ENCODE assay signal across 8 cellular contexts in the genomic region with DNA sequence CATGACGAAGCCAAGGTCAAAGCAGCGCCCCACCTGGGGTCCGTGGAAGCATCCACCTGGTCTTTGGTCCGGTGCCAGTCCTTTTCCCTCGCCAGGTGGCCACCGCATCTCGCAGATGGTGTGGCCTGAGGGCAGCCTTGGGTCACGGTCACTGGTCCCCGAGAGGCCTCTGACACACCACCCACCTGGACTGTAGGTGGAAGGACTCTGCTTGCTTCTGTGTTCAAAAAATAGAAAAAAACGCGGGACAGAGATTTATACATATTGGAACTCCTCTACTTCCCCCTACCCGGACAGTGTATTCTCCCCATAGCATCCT. TPM values are rescaled to one million over a fixed set of nuclear protein-coding genes. Genes with fewer than 3 reads are reported as not detected.
DNase-seq lines count a peak whose midpoint lies in the region; ATAC-seq, FAIRE-seq and TF ChIP-seq lines count a peak whose summit lies in the region.

No MANE protein-coding gene starts in this region.

- H3K36me3 ChIP-seq in HUES6 (ENCODE audit: control insufficient read depth, insufficient read depth, low read length): no peaks in the 10 kb centered on the region
- H3K36me3 ChIP-seq in ectodermal cell (ENCODE audit: control insufficient read depth, insufficient read depth, low read length): no peaks in the 10 kb centered on the region
- no peaks in the 10 kb centered on the region for H3K36me3 ChIP-seq in pancreas

- DNase-seq in activated naive CD4-positive, alpha-beta T cell treated with anti-CD3 and anti-CD28 coated beads, Interleukin-2, amount 10 ng/mL, durations not matched to agents 7 days and 5 days: no peak
- no peak for DNase-seq in activated naive CD4-positive, alpha-beta T cell treated with anti-CD3 and anti-CD28 coated beads, Interleukin-2, amount 50 U/mL, for 72 hours (ENCODE audit: low spot score in 2 of 2)
- DNase-seq in pancreas (no peak), NCI-H1436 treated with DMSO at 0.1 percent for 48 hours (lab: John Stamatoyannopoulos, UW) (no peak), NCI-H2081 treated with DMSO at 0.1 percent for 48 hours (lab: John Stamatoyannopoulos, UW) (no peak), RPMI8226 (no peak)

- H3K27ac ChIP-seq in HUES6 (ENCODE audit: low read depth, low read length) (no peak overlapping the region), ectodermal cell (ENCODE audit: insufficient read depth, low read depth, low read length, poor library complexity, severe bottlenecking) (no peak overlapping the region), pancreas (peak overlapping the region; percentile 70 to 80 (median 74))

- no peak for ATAC-seq in activated naive CD4-positive, alpha-beta T cell treated with anti-CD3 and anti-CD28 coated beads, Interleukin-2, amount 50 U/mL, for 72 hours
- ATAC-seq in pancreas: peak in 3 of 4 donors; percentile 10 to 27 (median 13)

- intact Hi-C loops in pancreas (cut with DNase I): no loop called here

- H3K9ac ChIP-seq in HUES6 (ENCODE audit: low read length): peak overlapping the region; percentile 61

- CTCF ChIA-PET in activated naive CD4-positive, alpha-beta T cell treated with anti-CD3 and anti-CD28 coated beads, Interleukin-2, amount 10 ng/mL, durations not matched to agents 7 days and 5 days (lab: Charles Lee): interaction anchor here (0.9 to 1.8 kb wide), 4 partner anchors 9 to 116 kb away, joined by 3 to 5 read pairs (median 4); no protein-coding TSS in a partner anchor

- 30 to 38% methylated on average over 12 of the region's 12 CpGs for WGBS in ectodermal cell, 2 experiments
- WGBS in pancreas, 2 donors: 8 to 9% methylated on average over 12 of the region's 12 CpGs

- peak overlapping the region; percentile 98 for H3K4me3 ChIP-seq in HUES6 (ENCODE audit: low read depth, low read length)
- H3K4me3 ChIP-seq in ectodermal cell (ENCODE audit: insufficient read depth, low read depth, low read length): peak overlapping the region; percentile 88
- H3K4me3 ChIP-seq in pancreas: peak overlapping the region in 3 of 4 donors; percentile 64 to 96 (median 89)

- H3K9me3 Mint-ChIP-seq in activated naive CD4-positive, alpha-beta T cell treated with anti-CD3 and anti-CD28 coated beads, Interleukin-2, amount 10 ng/mL, durations not matched to agents 7 days and 5 days: no peaks in the 10 kb centered on the region
- no peaks in the 10 kb centered on the region for H3K9me3 Mint-ChIP-seq in activated naive CD4-positive, alpha-beta T cell treated with anti-CD3 and anti-CD28 coated beads, Interleukin-2, amount 50 U/mL, for 72 hours

- H3K4me1 ChIP-seq in HUES6 (ENCODE audit: control insufficient read depth, insufficient read depth, low read length): peaks cover 14% of the 10 kb centered on the region
- no peaks in the 10 kb centered on the region for H3K4me1 ChIP-seq in ectodermal cell (ENCODE audit: control insufficient read depth, insufficient read depth, low read length)
- H3K4me1 ChIP-seq in pancreas: peaks cover 6% of the 10 kb centered on the region in 3 donors

- H3K4me3 Mint-ChIP-seq in activated naive CD4-positive, alpha-beta T cell treated with anti-CD3 and anti-CD28 coated beads, Interleukin-2, amount 10 ng/mL, durations not matched to agents 7 days and 5 days: peak overlapping the region; percentile 97

- TF ChIP-seq CTCF in pancreas (IDR thresholded peaks at IDR 0.05): no peak

- FAIRE-seq in pancreas (lab: Jason Lieb, UNC): no peak

- peaks cover 61% of the 10 kb centered on the region for H3K4me1 Mint-ChIP-seq in activated naive CD4-positive, alpha-beta T cell treated with anti-CD3 and anti-CD28 coated beads, Interleukin-2, amount 10 ng/mL, durations not matched to agents 7 days and 5 days

- no peaks in the 10 kb centered on the region for H3K27me3 Mint-ChIP-seq in activated naive CD4-positive, alpha-beta T cell treated with anti-CD3 and anti-CD28 coated beads, Interleukin-2, amount 10 ng/mL, durations not matched to agents 7 days and 5 days

- peaks cover 18% of the 10 kb centered on the region for H3K36me3 Mint-ChIP-seq in activated naive CD4-positive, alpha-beta T cell treated with anti-CD3 and anti-CD28 coated beads, Interleukin-2, amount 10 ng/mL, durations not matched to agents 7 days and 5 days
- peaks cover 22 to 32% of the 10 kb centered on the region in 2 donors for H3K36me3 Mint-ChIP-seq in activated naive CD4-positive, alpha-beta T cell treated with anti-CD3 and anti-CD28 coated beads, Interleukin-2, amount 50 U/mL, for 72 hours

- peak overlapping the region; percentile 84 for H3K27ac Mint-ChIP-seq in activated naive CD4-positive, alpha-beta T cell treated with anti-CD3 and anti-CD28 coated beads, Interleukin-2, amount 10 ng/mL, durations not matched to agents 7 days and 5 days
- peak overlapping the region in 1 of 2 donors; percentile 93 for H3K27ac Mint-ChIP-seq in activated naive CD4-positive, alpha-beta T cell treated with anti-CD3 and anti-CD28 coated beads, Interleukin-2, amount 50 U/mL, for 72 hours

- no peaks in the 10 kb centered on the region for H3K27me3 ChIP-seq in HUES6 (ENCODE audit: control insufficient read depth, insufficient read depth, low read length)
- peaks cover 9% of the 10 kb centered on the region for H3K27me3 ChIP-seq in ectodermal cell (ENCODE audit: control insufficient read depth, insufficient read depth, low read length, poor library complexity, severe bottlenecking)
- H3K27me3 ChIP-seq in pancreas: no peaks in the 10 kb centered on the region

- H3K9me3 ChIP-seq in HUES6 (ENCODE audit: control insufficient read depth, insufficient read depth, low read depth, low read length): no peaks in the 10 kb centered on the region
- H3K9me3 ChIP-seq in ectodermal cell (ENCODE audit: control insufficient read depth, low read length): no peaks in the 10 kb centered on the region
- H3K9me3 ChIP-seq in pancreas: no peaks in the 10 kb centered on the region

RNA-seq across cellular contexts. Expression of a gene that starts 0.5 kb away (rescaled TPM):
- 10 to 100 TPM; 32.4 to 34.2 TPM for total RNA-seq in activated naive CD4-positive, alpha-beta T cell treated with anti-CD3 and anti-CD28 coated beads, Interleukin-2, amount 50 U/mL, for 72 hours
- 3.6 TPM for polyA plus RNA-seq in ectodermal cell (2013, experiment 1 of 4)
- polyA plus RNA-seq in ectodermal cell (2013, experiment 2 of 4): 2.4 TPM
- polyA plus RNA-seq in ectodermal cell (2013, experiment 3 of 4): 3.1 TPM
- 2.7 TPM for polyA plus RNA-seq in ectodermal cell (2013, experiment 4 of 4)
- total RNA-seq in pancreas: 10 to 100 TPM in 2 of 6 donors, 1 to 10 TPM in 4; 3.7 to 12.1 (median 6.1) TPM
- 1 to 10 TPM; 1.5 to 2.2 TPM for polyA plus RNA-seq in pancreas

Comparison
In these comparisons a context has a peak if more than half of its experiments do, and no peak if none do; other contexts are left out.
1. ATAC-seq: peak in pancreas (3 of 4); none in activated naive CD4-positive, alpha-beta T cell treated with anti-CD3 and anti-CD28 coated beads, Interleukin-2, amount 50 U/mL, for 72 hours (0 of 2).
2. H3K27ac ChIP-seq: peak in pancreas (4 of 4); none in HUES6 (single experiment) and ectodermal cell (single experiment).
3. Peak in every context shown above with its lines, with median percentiles within 50 percentile points of each other: H3K4me3 ChIP-seq.